ENCODE assay signal across 1 cellular context in the genomic region with DNA sequence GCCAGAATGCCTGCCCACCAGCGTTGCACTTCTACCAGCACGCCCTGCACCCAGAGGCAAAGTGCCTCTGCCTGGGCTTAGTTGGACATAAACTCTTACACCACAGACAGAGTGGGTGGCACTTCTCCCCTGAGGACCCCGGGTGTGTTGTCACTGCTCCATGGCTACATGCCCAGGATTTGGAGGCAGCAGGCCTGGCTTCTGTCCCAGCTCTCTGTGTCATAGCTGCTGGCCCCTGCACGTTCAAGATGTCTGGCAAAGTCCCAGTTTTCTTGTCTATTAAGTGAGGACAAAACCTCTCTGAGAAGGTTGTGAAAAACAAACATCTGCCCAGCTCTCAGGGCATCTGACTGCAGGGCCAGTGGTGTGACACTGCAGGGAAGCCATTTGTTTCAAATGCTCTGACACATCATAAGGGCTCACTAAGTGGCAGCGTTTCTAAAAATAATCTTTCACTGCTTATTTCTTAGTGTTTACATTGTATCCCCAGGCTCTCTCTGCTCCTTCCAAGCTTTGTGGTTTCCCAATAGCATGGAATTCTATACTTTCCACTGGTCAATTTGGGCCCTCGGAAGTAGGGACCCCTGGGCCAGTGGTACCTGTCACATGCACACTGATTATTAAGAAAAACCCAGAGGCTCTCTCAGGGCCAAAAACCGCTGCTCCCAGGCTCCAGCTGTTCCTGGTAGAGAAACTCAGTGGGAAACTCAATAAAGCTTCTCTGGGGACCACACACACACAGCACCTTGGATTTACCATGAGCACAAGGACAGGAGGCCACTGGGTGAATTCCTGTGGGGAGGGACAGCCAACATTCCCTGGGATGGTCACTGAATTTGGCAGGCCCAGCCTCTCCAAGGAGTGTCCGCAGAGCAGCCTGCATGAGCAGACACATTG.
TF ChIP-seq lines count a peak whose summit lies in the region.

No MANE protein-coding gene starts in this region.

TF ChIP-seq in HEK293, 187 proteins besides CTCF, POLR2A, EP300 and RAD21 (continued from another document and continues in another):
- TF ChIP-seq, protein P1, sequence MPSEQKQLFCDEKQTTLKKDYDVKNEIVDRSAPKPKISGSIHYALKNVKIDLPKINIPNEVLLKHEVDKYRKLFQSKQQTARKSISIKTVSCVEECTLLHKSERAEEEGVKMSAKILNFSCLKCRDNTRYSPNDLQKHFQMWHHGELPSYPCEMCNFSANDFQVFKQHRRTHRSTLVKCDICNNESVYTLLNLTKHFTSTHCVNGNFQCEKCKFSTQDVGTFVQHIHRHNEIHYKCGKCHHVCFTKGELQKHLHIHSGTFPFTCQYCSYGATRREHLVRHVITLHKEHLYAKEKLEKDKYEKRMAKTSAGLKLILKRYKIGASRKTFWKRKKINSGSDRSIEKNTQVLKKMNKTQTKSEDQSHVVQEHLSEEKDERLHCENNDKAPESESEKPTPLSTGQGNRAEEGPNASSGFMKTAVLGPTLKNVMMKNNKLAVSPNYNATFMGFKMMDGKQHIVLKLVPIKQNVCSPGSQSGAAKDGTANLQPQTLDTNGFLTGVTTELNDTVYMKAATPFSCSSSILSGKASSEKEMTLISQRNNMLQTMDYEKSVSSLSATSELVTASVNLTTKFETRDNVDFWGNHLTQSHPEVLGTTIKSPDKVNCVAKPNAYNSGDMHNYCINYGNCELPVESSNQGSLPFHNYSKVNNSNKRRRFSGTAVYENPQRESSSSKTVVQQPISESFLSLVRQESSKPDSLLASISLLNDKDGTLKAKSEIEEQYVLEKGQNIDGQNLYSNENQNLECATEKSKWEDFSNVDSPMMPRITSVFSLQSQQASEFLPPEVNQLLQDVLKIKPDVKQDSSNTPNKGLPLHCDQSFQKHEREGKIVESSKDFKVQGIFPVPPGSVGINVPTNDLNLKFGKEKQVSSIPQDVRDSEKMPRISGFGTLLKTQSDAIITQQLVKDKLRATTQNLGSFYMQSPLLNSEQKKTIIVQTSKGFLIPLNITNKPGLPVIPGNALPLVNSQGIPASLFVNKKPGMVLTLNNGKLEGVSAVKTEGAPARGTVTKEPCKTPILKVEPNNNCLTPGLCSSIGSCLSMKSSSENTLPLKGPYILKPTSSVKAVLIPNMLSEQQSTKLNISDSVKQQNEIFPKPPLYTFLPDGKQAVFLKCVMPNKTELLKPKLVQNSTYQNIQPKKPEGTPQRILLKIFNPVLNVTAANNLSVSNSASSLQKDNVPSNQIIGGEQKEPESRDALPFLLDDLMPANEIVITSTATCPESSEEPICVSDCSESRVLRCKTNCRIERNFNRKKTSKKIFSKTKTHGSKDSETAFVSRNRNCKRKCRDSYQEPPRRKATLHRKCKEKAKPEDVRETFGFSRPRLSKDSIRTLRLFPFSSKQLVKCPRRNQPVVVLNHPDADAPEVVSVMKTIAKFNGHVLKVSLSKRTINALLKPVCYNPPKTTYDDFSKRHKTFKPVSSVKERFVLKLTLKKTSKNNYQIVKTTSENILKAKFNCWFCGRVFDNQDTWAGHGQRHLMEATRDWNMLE (tag by site-specific recombination; conservative IDR thresholded peaks at IDR 0.05; ENCODE audit: low read depth): no peak
- TF ChIP-seq, protein P2, sequence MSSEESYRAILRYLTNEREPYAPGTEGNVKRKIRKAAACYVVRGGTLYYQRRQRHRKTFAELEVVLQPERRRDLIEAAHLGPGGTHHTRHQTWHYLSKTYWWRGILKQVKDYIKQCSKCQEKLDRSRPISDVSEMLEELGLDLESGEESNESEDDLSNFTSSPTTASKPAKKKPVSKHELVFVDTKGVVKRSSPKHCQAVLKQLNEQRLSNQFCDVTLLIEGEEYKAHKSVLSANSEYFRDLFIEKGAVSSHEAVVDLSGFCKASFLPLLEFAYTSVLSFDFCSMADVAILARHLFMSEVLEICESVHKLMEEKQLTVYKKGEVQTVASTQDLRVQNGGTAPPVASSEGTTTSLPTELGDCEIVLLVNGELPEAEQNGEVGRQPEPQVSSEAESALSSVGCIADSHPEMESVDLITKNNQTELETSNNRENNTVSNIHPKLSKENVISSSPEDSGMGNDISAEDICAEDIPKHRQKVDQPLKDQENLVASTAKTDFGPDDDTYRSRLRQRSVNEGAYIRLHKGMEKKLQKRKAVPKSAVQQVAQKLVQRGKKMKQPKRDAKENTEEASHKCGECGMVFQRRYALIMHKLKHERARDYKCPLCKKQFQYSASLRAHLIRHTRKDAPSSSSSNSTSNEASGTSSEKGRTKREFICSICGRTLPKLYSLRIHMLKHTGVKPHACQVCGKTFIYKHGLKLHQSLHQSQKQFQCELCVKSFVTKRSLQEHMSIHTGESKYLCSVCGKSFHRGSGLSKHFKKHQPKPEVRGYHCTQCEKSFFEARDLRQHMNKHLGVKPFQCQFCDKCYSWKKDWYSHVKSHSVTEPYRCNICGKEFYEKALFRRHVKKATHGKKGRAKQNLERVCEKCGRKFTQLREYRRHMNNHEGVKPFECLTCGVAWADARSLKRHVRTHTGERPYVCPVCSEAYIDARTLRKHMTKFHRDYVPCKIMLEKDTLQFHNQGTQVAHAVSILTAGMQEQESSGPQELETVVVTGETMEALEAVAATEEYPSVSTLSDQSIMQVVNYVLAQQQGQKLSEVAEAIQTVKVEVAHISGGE (tag by site-specific recombination; conservative IDR thresholded peaks at IDR 0.05; ENCODE audit: low read depth): no peak
- no peak for TF ChIP-seq ZNF157 (tag by site-specific recombination; IDR thresholded peaks at IDR 0.05)
- TF ChIP-seq, protein P3, sequence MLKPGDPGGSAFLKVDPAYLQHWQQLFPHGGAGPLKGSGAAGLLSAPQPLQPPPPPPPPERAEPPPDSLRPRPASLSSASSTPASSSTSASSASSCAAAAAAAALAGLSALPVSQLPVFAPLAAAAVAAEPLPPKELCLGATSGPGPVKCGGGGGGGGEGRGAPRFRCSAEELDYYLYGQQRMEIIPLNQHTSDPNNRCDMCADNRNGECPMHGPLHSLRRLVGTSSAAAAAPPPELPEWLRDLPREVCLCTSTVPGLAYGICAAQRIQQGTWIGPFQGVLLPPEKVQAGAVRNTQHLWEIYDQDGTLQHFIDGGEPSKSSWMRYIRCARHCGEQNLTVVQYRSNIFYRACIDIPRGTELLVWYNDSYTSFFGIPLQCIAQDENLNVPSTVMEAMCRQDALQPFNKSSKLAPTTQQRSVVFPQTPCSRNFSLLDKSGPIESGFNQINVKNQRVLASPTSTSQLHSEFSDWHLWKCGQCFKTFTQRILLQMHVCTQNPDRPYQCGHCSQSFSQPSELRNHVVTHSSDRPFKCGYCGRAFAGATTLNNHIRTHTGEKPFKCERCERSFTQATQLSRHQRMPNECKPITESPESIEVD (tag by site-specific recombination; IDR thresholded peaks at IDR 0.05): peak; percentile 87
- no peak for TF ChIP-seq ZNF274 (IDR thresholded peaks at IDR 0.05; ENCODE audit: low read length)
- TF ChIP-seq ZNF274 (tag by site-specific recombination; IDR thresholded peaks at IDR 0.05; ENCODE audit: borderline replicate concordance): no peak
- TF ChIP-seq, protein P4, sequence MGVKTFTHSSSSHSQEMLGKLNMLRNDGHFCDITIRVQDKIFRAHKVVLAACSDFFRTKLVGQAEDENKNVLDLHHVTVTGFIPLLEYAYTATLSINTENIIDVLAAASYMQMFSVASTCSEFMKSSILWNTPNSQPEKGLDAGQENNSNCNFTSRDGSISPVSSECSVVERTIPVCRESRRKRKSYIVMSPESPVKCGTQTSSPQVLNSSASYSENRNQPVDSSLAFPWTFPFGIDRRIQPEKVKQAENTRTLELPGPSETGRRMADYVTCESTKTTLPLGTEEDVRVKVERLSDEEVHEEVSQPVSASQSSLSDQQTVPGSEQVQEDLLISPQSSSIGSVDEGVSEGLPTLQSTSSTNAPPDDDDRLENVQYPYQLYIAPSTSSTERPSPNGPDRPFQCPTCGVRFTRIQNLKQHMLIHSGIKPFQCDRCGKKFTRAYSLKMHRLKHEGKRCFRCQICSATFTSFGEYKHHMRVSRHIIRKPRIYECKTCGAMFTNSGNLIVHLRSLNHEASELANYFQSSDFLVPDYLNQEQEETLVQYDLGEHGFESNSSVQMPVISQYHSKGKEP (tag by site-specific recombination; IDR thresholded peaks at IDR 0.05): peak; percentile 23; the same call in 1 of the 2 replicates
- TF ChIP-seq, protein P5, sequence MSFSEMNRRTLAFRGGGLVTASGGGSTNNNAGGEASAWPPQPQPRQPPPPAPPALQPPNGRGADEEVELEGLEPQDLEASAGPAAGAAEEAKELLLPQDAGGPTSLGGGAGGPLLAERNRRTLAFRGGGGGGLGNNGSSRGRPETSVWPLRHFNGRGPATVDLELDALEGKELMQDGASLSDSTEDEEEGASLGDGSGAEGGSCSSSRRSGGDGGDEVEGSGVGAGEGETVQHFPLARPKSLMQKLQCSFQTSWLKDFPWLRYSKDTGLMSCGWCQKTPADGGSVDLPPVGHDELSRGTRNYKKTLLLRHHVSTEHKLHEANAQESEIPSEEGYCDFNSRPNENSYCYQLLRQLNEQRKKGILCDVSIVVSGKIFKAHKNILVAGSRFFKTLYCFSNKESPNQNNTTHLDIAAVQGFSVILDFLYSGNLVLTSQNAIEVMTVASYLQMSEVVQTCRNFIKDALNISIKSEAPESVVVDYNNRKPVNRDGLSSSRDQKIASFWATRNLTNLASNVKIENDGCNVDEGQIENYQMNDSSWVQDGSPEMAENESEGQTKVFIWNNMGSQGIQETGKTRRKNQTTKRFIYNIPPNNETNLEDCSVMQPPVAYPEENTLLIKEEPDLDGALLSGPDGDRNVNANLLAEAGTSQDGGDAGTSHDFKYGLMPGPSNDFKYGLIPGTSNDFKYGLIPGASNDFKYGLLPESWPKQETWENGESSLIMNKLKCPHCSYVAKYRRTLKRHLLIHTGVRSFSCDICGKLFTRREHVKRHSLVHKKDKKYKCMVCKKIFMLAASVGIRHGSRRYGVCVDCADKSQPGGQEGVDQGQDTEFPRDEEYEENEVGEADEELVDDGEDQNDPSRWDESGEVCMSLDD (tag by site-specific recombination; IDR thresholded peaks at IDR 0.05): no peak
- TF ChIP-seq, protein P6, sequence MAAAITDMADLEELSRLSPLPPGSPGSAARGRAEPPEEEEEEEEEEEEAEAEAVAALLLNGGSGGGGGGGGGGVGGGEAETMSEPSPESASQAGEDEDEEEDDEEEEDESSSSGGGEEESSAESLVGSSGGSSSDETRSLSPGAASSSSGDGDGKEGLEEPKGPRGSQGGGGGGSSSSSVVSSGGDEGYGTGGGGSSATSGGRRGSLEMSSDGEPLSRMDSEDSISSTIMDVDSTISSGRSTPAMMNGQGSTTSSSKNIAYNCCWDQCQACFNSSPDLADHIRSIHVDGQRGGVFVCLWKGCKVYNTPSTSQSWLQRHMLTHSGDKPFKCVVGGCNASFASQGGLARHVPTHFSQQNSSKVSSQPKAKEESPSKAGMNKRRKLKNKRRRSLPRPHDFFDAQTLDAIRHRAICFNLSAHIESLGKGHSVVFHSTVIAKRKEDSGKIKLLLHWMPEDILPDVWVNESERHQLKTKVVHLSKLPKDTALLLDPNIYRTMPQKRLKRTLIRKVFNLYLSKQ (tag by site-specific recombination; IDR thresholded peaks at IDR 0.05; ENCODE audit: borderline replicate concordance): no peak
- TF ChIP-seq ZNF677 (tag by site-specific recombination; IDR thresholded peaks at IDR 0.05): no peak
- TF ChIP-seq, protein P7, sequence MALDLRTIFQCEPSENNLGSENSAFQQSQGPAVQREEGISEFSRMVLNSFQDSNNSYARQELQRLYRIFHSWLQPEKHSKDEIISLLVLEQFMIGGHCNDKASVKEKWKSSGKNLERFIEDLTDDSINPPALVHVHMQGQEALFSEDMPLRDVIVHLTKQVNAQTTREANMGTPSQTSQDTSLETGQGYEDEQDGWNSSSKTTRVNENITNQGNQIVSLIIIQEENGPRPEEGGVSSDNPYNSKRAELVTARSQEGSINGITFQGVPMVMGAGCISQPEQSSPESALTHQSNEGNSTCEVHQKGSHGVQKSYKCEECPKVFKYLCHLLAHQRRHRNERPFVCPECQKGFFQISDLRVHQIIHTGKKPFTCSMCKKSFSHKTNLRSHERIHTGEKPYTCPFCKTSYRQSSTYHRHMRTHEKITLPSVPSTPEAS (tag by site-specific recombination; IDR thresholded peaks at IDR 0.05): no peak
- TF ChIP-seq, protein P8, sequence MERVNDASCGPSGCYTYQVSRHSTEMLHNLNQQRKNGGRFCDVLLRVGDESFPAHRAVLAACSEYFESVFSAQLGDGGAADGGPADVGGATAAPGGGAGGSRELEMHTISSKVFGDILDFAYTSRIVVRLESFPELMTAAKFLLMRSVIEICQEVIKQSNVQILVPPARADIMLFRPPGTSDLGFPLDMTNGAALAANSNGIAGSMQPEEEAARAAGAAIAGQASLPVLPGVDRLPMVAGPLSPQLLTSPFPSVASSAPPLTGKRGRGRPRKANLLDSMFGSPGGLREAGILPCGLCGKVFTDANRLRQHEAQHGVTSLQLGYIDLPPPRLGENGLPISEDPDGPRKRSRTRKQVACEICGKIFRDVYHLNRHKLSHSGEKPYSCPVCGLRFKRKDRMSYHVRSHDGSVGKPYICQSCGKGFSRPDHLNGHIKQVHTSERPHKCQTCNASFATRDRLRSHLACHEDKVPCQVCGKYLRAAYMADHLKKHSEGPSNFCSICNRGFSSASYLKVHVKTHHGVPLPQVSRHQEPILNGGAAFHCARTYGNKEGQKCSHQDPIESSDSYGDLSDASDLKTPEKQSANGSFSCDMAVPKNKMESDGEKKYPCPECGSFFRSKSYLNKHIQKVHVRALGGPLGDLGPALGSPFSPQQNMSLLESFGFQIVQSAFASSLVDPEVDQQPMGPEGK (tag by site-specific recombination; IDR thresholded peaks at IDR 0.05): peak; percentile 61
- no peak for TF ChIP-seq ZNF571 (tag by site-specific recombination; IDR thresholded peaks at IDR 0.05)
- no peak for TF ChIP-seq MEIS1 (CRISPR knock-in tag; IDR thresholded peaks at IDR 0.05; ENCODE audit: borderline replicate concordance)
- TF ChIP-seq ZNF629 (tag by site-specific recombination; IDR thresholded peaks at IDR 0.05): peak; percentile 84
- TF ChIP-seq ZNF184 (tag by site-specific recombination; IDR thresholded peaks at IDR 0.05): no peak
- TF ChIP-seq ZNF626 (tag by site-specific recombination; IDR thresholded peaks at IDR 0.05): no peak
- TF ChIP-seq, protein P9, sequence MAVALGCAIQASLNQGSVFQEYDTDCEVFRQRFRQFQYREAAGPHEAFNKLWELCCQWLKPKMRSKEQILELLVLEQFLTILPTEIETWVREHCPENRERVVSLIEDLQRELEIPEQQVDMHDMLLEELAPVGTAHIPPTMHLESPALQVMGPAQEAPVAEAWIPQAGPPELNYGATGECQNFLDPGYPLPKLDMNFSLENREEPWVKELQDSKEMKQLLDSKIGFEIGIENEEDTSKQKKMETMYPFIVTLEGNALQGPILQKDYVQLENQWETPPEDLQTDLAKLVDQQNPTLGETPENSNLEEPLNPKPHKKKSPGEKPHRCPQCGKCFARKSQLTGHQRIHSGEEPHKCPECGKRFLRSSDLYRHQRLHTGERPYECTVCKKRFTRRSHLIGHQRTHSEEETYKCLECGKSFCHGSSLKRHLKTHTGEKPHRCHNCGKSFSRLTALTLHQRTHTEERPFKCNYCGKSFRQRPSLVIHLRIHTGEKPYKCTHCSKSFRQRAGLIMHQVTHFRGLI (tag by site-specific recombination; IDR thresholded peaks at IDR 0.05): 0 out of 2 replicates have a peak, but pooled peaks have one; percentile 48
- TF ChIP-seq YY2 (tag by site-specific recombination; IDR thresholded peaks at IDR 0.05): no peak
- TF ChIP-seq, protein P10, sequence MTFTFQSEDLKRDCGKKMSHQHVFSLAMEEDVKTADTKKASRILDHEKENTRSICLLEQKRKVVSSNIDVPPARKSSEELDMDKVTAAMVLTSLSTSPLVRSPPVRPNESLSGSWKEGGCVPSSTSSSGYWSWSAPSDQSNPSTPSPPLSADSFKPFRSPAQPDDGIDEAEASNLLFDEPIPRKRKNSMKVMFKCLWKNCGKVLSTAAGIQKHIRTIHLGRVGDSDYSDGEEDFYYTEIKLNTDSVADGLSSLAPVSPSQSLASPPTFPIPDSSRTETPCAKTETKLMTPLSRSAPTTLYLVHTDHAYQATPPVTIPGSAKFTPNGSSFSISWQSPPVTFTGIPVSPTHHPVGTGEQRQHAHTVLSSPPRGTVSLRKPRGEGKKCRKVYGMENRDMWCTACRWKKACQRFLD (tag by site-specific recombination; IDR thresholded peaks at IDR 0.05): no peak
- TF ChIP-seq SALL2 (tag by site-specific recombination; IDR thresholded peaks at IDR 0.05; ENCODE audit: borderline replicate concordance): no peak
- TF ChIP-seq ZNF324 (tag by site-specific recombination; IDR thresholded peaks at IDR 0.05): no peak
- TF ChIP-seq ZSCAN16 (tag by site-specific recombination; IDR thresholded peaks at IDR 0.05): no peak
- TF ChIP-seq ZNF473 (tag by site-specific recombination; IDR thresholded peaks at IDR 0.05): no peak
- no peak for TF ChIP-seq ZNF514 (tag by site-specific recombination; IDR thresholded peaks at IDR 0.05)
